In genomic region chr11:12810497-12810896, GRCh38 we compare ENCODE assay signal across 1 cellular context.
TF ChIP-seq lines count a peak whose summit lies in the region.

No MANE protein-coding gene starts in this region.

TF ChIP-seq in K562, 482 proteins besides CTCF, POLR2A, EP300 and RAD21 (continued from another document and continues in another):
- TF ChIP-seq GABPA (tag; conservative IDR thresholded peaks at IDR 0.05; ENCODE audit: low read depth) (no peak), CEBPG (CRISPR knock-in tag; IDR thresholded peaks at IDR 0.05) (peak; percentile 49; the same call in 1 of the 2 replicates), CEBPG (tag; conservative IDR thresholded peaks at IDR 0.05 in 1 of 2, IDR thresholded peaks at IDR 0.05 in 1 of 2) (no peak), HMBOX1 (IDR thresholded peaks at IDR 0.05) (peak; percentile 59; the same call in 1 of the 2 replicates), ZNF717 (CRISPR knock-in tag; IDR thresholded peaks at IDR 0.05) (no peak), CBFA2T2 (conservative IDR thresholded peaks at IDR 0.05) (0 out of 2 replicates have a peak, but pooled peaks have one; percentile 14), ARID4B (CRISPR knock-in tag; IDR thresholded peaks at IDR 0.05) (0 out of 2 replicates have a peak, but pooled peaks have one; percentile 32), DMBX1 (CRISPR knock-in tag; IDR thresholded peaks at IDR 0.05; ENCODE audit: borderline replicate concordance) (no peak), FOXA1 (IDR thresholded peaks at IDR 0.05; ENCODE audit: borderline replicate concordance) (no peak), RCOR1 (IDR thresholded peaks at IDR 0.05; ENCODE audit: borderline replicate concordance in 1 of 2, low read depth in 2 of 2, low read length in 2 of 2) (peak in 1 of 2 experiments; percentile 79; a peak in 2 of 4 replicates), BRF1 (IDR thresholded peaks at IDR 0.05; ENCODE audit: borderline replicate concordance, extremely low read depth, insufficient read length) (no peak), ZNF512 (tag; IDR thresholded peaks at IDR 0.05) (no peak), SIX5 (IDR thresholded peaks at IDR 0.05; ENCODE audit: borderline replicate concordance in 1 of 2, insufficient read depth in 1 of 2, low read depth in 1 of 2, low read length in 2 of 2) (no peak), CBFA2T3 (IDR thresholded peaks at IDR 0.05) (0 out of 2 replicates have a peak, but pooled peaks have one; percentile 30), EGR1 (conservative IDR thresholded peaks at IDR 0.05) (peak; percentile 18; the same call in 1 of the 2 replicates), JUND (IDR thresholded peaks at IDR 0.05; ENCODE audit: borderline replicate concordance, low read depth, low read length) (peak; percentile 85), JUND (tag; IDR thresholded peaks at IDR 0.05; ENCODE audit: borderline replicate concordance, low read depth, low read length) (peak; percentile 83; the same call in 2 of the 3 replicates), TFAP4 (CRISPR knock-in tag; IDR thresholded peaks at IDR 0.05; ENCODE audit: borderline replicate concordance) (peak; percentile 11; the same call in 1 of the 2 replicates), CTBP1 (IDR thresholded peaks at IDR 0.05; ENCODE audit: borderline replicate concordance) (peak; percentile 52; the same call in 1 of the 2 replicates), REST (CRISPR knock-in tag; IDR thresholded peaks at IDR 0.05; ENCODE audit: low read depth) (no peak), MAX (CRISPR knock-in tag; IDR thresholded peaks at IDR 0.05) (0 out of 2 replicates have a peak, but pooled peaks have one; percentile 36), SMARCA5 (IDR thresholded peaks at IDR 0.05) (no peak), TEAD1 (CRISPR knock-in tag; IDR thresholded peaks at IDR 0.05) (peak in 1 of 2 experiments; percentile 22; a peak in 1 of 4 replicates), FOXA3 (CRISPR knock-in tag; conservative IDR thresholded peaks at IDR 0.05 in 1 of 2, IDR thresholded peaks at IDR 0.05 in 1 of 2) (0 out of 4 replicates have a peak, but pooled peaks of 1 of the 2 experiments have one; percentile 27), MEF2A (IDR thresholded peaks at IDR 0.05; ENCODE audit: control insufficient read depth, low read depth, low read length) (no peak), ATF6 (CRISPR knock-in tag; IDR thresholded peaks at IDR 0.05) (no peak), ZNF3 (CRISPR knock-in tag; IDR thresholded peaks at IDR 0.05) (no peak), ELF1 (tag; IDR thresholded peaks at IDR 0.05) (no peak), NR1H2 (CRISPR knock-in tag; IDR thresholded peaks at IDR 0.05) (no peak), NR3C1 (CRISPR knock-in tag; IDR thresholded peaks at IDR 0.05) (no peak), LCOR (CRISPR knock-in tag; IDR thresholded peaks at IDR 0.05) (no peak), HNRNPUL1 (IDR thresholded peaks at IDR 0.05; ENCODE audit: low read length) (no peak), MNT (conservative IDR thresholded peaks at IDR 0.05) (no peak), PKNOX1 (IDR thresholded peaks at IDR 0.05) (no peak), CREB1 (IDR thresholded peaks at IDR 0.05) (0 out of 2 replicates have a peak, but pooled peaks have one; percentile 36), CREB1 (CRISPR knock-in tag; IDR thresholded peaks at IDR 0.05) (no peak; the same call in 1 of the 2 replicates), ZNF311 (CRISPR knock-in tag; IDR thresholded peaks at IDR 0.05) (no peak), HNRNPK (IDR thresholded peaks at IDR 0.05; ENCODE audit: low read depth, low read length, poor library complexity, severe bottlenecking) (no peak), SMARCE1 (IDR thresholded peaks at IDR 0.05) (peak; percentile 77), RNF219 (CRISPR knock-in tag; IDR thresholded peaks at IDR 0.05) (no peak), SMARCA4 (IDR thresholded peaks at IDR 0.05) (peak; percentile 45; the same call in 1 of the 2 replicates), CREM (IDR thresholded peaks at IDR 0.05; ENCODE audit: low read depth) (peak; percentile 80), SUPT5H (IDR thresholded peaks at IDR 0.05) (no peak), ATF7 (IDR thresholded peaks at IDR 0.05) (peak; percentile 80)
